Comparison of ENCODE assay signal across 31 cellular contexts in genomic region chr4:120815361-120815760, GRCh38.
"Had no signal": no experiment of that assay in that cellular context is flagged by ENCODE, and none has a peak within 500 bp of the region (broad histone marks: within the 10 kb centered on the region; RNA-seq: fewer than 3 reads in every experiment).

No MANE protein-coding gene starts in this region.

- H3K27me3 ChIP-seq: adrenal gland, body of pancreas, esophagus squamous epithelium, gastroesophageal sphincter had no signal

- H3K4me3 ChIP-seq: adrenal gland, body of pancreas, esophagus squamous epithelium, gastroesophageal sphincter had no signal

- H3K4me1 ChIP-seq: adrenal gland, body of pancreas, esophagus squamous epithelium, gastroesophageal sphincter had no signal

- H3K4me1 Mint-ChIP-seq: endodermal cell had no signal

- H3K9me3 Mint-ChIP-seq: activated CD4-positive, alpha-beta memory T cell treated with anti-CD3 and anti-CD28 coated beads for 36 hours; activated CD4-positive, alpha-beta T cell treated with anti-CD3 and anti-CD28 coated beads, Interleukin-2, amount 10 ng/mL, durations not matched to agents 24 days and 14 days; activated naive CD4-positive, alpha-beta T cell treated with anti-CD3 and anti-CD28 coated beads, Interleukin-2, amount 50 U/mL, for 24 hours; activated naive CD8-positive, alpha-beta T cell treated with anti-CD3 and anti-CD28 coated beads for 36 hours; activated naive CD8-positive, alpha-beta T cell treated with anti-CD3 and anti-CD28 coated beads, Interleukin-2, amount 50 U/mL, for 24 hours; activated T-helper 1 cell treated with anti-CD3 and anti-CD28 coated beads, Interleukin-12 subunit alpha, Interleukin-12 subunit beta, Interleukin-2, Interleukin-4 antibody, amounts not matched to agents 30 ng/mL and 10 ng/mL and 1 ng/mL, durations not matched to agents 14 hours and 24 hours and 36 hours; endodermal cell had no signal

- H3K27ac Mint-ChIP-seq: activated CD4-positive, alpha-beta memory T cell treated with anti-CD3 and anti-CD28 coated beads for 36 hours; activated CD4-positive, alpha-beta T cell treated with anti-CD3 and anti-CD28 coated beads for 36 hours; activated CD4-positive, alpha-beta T cell treated with anti-CD3 and anti-CD28 coated beads, Interleukin-2, amount 10 ng/mL, durations not matched to agents 24 days and 14 days; activated CD8-positive, alpha-beta memory T cell treated with anti-CD3 and anti-CD28 coated beads, Interleukin-2, amount 10 ng/mL, durations not matched to agents 7 days and 5 days; activated CD8-positive, alpha-beta T cell treated with anti-CD3 and anti-CD28 coated beads, Interleukin-2, amount 10 ng/mL, durations not matched to agents 7 days and 5 days; activated naive CD4-positive, alpha-beta T cell treated with anti-CD3 and anti-CD28 coated beads for 36 hours; activated naive CD4-positive, alpha-beta T cell treated with anti-CD3 and anti-CD28 coated beads, Interleukin-2, amount 50 U/mL, for 24 hours; activated naive CD8-positive, alpha-beta T cell treated with anti-CD3 and anti-CD28 coated beads for 36 hours; activated naive CD8-positive, alpha-beta T cell treated with anti-CD3 and anti-CD28 coated beads, Interleukin-2, amount 50 U/mL, for 24 hours; activated T-helper 1 cell treated with anti-CD3 and anti-CD28 coated beads, Interleukin-12 subunit alpha, Interleukin-12 subunit beta, Interleukin-2, Interleukin-4 antibody, amounts not matched to agents 30 ng/mL and 10 ng/mL and 1 ng/mL, durations not matched to agents 14 hours and 24 hours and 36 hours; activated T-helper 2 cell treated with anti-CD3 and anti-CD28 coated beads, Interferon-gamma antibody, Interleukin-2, Interleukin-4, amounts not matched to agents 10 μg/mL and 5 μg/mL and 100 μg/mL, durations not matched to agents 14 hours and 24 hours and 36 hours; endodermal cell had no signal

- H3K27me3 Mint-ChIP-seq: activated CD4-positive, alpha-beta T cell treated with anti-CD3 and anti-CD28 coated beads, Interleukin-2, amount 10 ng/mL, durations not matched to agents 24 days and 14 days; activated naive CD4-positive, alpha-beta T cell treated with anti-CD3 and anti-CD28 coated beads, Interleukin-2, amount 50 U/mL, for 24 hours; activated naive CD8-positive, alpha-beta T cell treated with anti-CD3 and anti-CD28 coated beads for 36 hours; activated naive CD8-positive, alpha-beta T cell treated with anti-CD3 and anti-CD28 coated beads, Interleukin-2, amount 50 U/mL, for 24 hours had no signal

- H3K36me3 ChIP-seq: adrenal gland had no signal

- H3K36me3 Mint-ChIP-seq: activated CD4-positive, alpha-beta memory T cell treated with anti-CD3 and anti-CD28 coated beads for 36 hours; activated CD8-positive, alpha-beta memory T cell treated with anti-CD3 and anti-CD28 coated beads, Interleukin-2, amount 10 ng/mL, durations not matched to agents 7 days and 5 days; activated naive CD4-positive, alpha-beta T cell treated with anti-CD3 and anti-CD28 coated beads, Interleukin-2, amount 50 U/mL, for 24 hours; activated naive CD8-positive, alpha-beta T cell treated with anti-CD3 and anti-CD28 coated beads for 36 hours had no signal

- FAIRE-seq: colon had no signal

- DNase-seq: activated CD4-positive, alpha-beta memory T cell treated with anti-CD3 and anti-CD28 coated beads for 36 hours; activated CD4-positive, alpha-beta T cell treated with anti-CD3 and anti-CD28 coated beads for 36 hours; activated CD4-positive, alpha-beta T cell treated with anti-CD3 and anti-CD28 coated beads, Interleukin-2, amount 10 ng/mL, durations not matched to agents 24 days and 14 days; activated CD4-positive, CD25-positive, alpha-beta regulatory T cell; activated CD4-positive, CD25-positive, alpha-beta regulatory T cell treated with anti-CD3 and anti-CD28 coated beads, Interleukin-2, amount 50 U/mL, for 72 hours; activated CD8-positive, alpha-beta memory T cell treated with anti-CD3 and anti-CD28 coated beads, Interleukin-2, amount 10 ng/mL, durations not matched to agents 7 days and 5 days; activated CD8-positive, alpha-beta memory T cell treated with anti-CD3 and anti-CD28 coated beads, Interleukin-2, amount 50 U/mL, for 4 hours; activated CD8-positive, alpha-beta T cell treated with anti-CD3 and anti-CD28 coated beads, Interleukin-2, amount 10 ng/mL, durations not matched to agents 7 days and 5 days; activated effector memory CD4-positive, alpha-beta T cell treated with anti-CD3 and anti-CD28 coated beads, Interleukin-2, amount 50 U/mL, for 16 hours; activated naive CD4-positive, alpha-beta T cell treated with anti-CD3 and anti-CD28 coated beads for 36 hours; activated naive CD8-positive, alpha-beta T cell treated with anti-CD3 and anti-CD28 coated beads for 36 hours; activated naive CD8-positive, alpha-beta T cell treated with anti-CD3 and anti-CD28 coated beads, Interleukin-2, amount 50 U/mL, for 24 hours; activated T-cell treated with anti-CD3 and anti-CD28 coated beads, Interleukin-2, amount 50 U/mL, for 1 hour; activated T-cell treated with anti-CD3 and anti-CD28 coated beads, Interleukin-2, amount 50 U/mL, for 48 hours; adrenal gland; amygdala; aorta; body of pancreas; caudate nucleus; cortex of kidney; effector CD8-positive, alpha-beta T cell; endodermal cell; esophagus squamous epithelium; foreskin melanocyte; T-helper 2 cell had no signal

- H3K27ac ChIP-seq: adrenal gland, body of pancreas, epithelial cell of prostate, esophagus squamous epithelium, gastroesophageal sphincter had no signal

- H3K9me3 ChIP-seq: body of pancreas, esophagus squamous epithelium had no signal

- H3K4me3 Mint-ChIP-seq: activated CD4-positive, alpha-beta memory T cell treated with anti-CD3 and anti-CD28 coated beads for 36 hours; activated CD4-positive, alpha-beta T cell treated with anti-CD3 and anti-CD28 coated beads for 36 hours; activated CD4-positive, alpha-beta T cell treated with anti-CD3 and anti-CD28 coated beads, Interleukin-2, amount 10 ng/mL, durations not matched to agents 24 days and 14 days; activated CD8-positive, alpha-beta memory T cell treated with anti-CD3 and anti-CD28 coated beads, Interleukin-2, amount 10 ng/mL, durations not matched to agents 7 days and 5 days; activated CD8-positive, alpha-beta T cell treated with anti-CD3 and anti-CD28 coated beads, Interleukin-2, amount 10 ng/mL, durations not matched to agents 7 days and 5 days; activated naive CD4-positive, alpha-beta T cell treated with anti-CD3 and anti-CD28 coated beads for 36 hours; activated naive CD4-positive, alpha-beta T cell treated with anti-CD3 and anti-CD28 coated beads, Interleukin-2, amount 50 U/mL, for 24 hours; activated naive CD8-positive, alpha-beta T cell treated with anti-CD3 and anti-CD28 coated beads for 36 hours; activated naive CD8-positive, alpha-beta T cell treated with anti-CD3 and anti-CD28 coated beads, Interleukin-2, amount 50 U/mL, for 24 hours; activated T-helper 1 cell treated with anti-CD3 and anti-CD28 coated beads, Interleukin-12 subunit alpha, Interleukin-12 subunit beta, Interleukin-2, Interleukin-4 antibody, amounts not matched to agents 30 ng/mL and 10 ng/mL and 1 ng/mL, durations not matched to agents 14 hours and 24 hours and 36 hours; endodermal cell had no signal
